In the genomic region with DNA sequence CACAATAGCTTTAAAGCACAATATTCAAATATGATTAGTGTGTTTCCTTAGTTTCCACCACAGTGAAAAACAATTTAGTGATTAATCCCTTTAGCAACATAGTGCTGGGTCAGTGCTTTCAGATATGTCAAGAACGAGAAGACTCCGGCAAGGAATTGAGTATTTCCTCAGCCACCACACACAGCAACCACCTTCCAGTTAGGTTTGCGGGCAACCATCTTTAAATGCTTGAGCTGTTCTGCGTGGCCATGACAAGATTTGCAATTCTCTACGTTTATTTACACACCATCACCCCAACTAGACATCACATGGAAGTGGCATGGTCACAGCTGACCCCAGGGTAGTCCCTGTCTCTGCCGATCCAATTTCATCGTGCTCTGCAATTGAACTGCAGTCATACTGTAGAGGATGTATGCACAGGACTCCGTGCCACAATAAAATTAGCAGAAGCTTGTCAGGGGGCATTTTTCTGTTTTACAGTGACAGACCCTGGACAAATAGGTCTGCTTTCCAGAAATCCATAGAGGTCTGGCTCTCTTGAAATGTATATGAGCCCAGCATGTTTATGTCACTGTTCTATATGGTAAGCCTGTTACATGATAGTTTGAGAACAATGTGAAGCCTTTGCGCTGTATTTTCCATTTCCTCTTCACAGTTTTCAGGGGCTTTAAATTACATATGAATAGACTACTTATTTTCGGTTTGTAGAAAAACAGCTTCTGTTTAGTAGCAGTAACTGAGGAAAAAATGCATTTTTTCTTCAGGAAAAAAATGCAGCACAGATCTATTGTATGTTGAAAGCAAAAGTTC, we compare ENCODE assay signal across 21 cellular contexts.
DNase-seq lines count a peak whose midpoint lies in the region; ATAC-seq and TF ChIP-seq lines count a peak whose summit lies in the region.
"Had no signal": no experiment of that assay in that cellular context is flagged by ENCODE, and none has a peak within 500 bp of the region (broad histone marks: within the 10 kb centered on the region; RNA-seq: fewer than 3 reads in every experiment).

No MANE protein-coding gene starts in this region.

- H3K4me3 Mint-ChIP-seq in GM23338 (peak overlapping the region; percentile 49), neural crest cell (peak overlapping the region; percentile 33), Calu3 (ENCODE audit: low read depth, unreplicated experiment) (no peak overlapping the region)
- H3K4me3 Mint-ChIP-seq: activated CD8-positive, alpha-beta T cell treated with anti-CD3 and anti-CD28 coated beads for 36 hours; activated naive CD8-positive, alpha-beta T cell had no signal

- 26 to 37% methylated on average over 10 of the region's 10 CpGs for WGBS in thyroid gland, 2 donors

- H3K27me3 ChIP-seq in GM23338 (ENCODE audit: insufficient read depth) (no peaks in the 10 kb centered on the region), thyroid gland (no peaks in the 10 kb centered on the region)
- H3K27me3 ChIP-seq: BLaER1 treated with 17β-estradiol and CSF1 and Interleukin-3, amounts not matched to agents 10 nM and 100 nM had no signal

- H3K36me3 Mint-ChIP-seq in GM23338 (ENCODE audit: low read depth) (no peaks in the 10 kb centered on the region), neural crest cell (ENCODE audit: low read depth) (no peaks in the 10 kb centered on the region), Calu3 (ENCODE audit: insufficient read depth, unreplicated experiment) (no peaks in the 10 kb centered on the region)
- H3K36me3 Mint-ChIP-seq: activated naive CD8-positive, alpha-beta T cell; naive thymus-derived CD4-positive, alpha-beta T cell had no signal

- CTCF ChIA-PET in Calu3 (lab: Charles Lee): no interaction called here

- H4K20me1 ChIP-seq in GM23338 (replicated peaks; ENCODE audit: insufficient read depth): no peaks in the 10 kb centered on the region
- H4K20me1 ChIP-seq: BLaER1 treated with 17β-estradiol and CSF1 and Interleukin-3, amounts not matched to agents 10 nM and 100 nM had no signal

- H3K36me3 ChIP-seq in GM23338 (ENCODE audit: insufficient read depth) (no peaks in the 10 kb centered on the region), thyroid gland (no peaks in the 10 kb centered on the region)
- H3K36me3 ChIP-seq: BLaER1 treated with 17β-estradiol and CSF1 and Interleukin-3, amounts not matched to agents 10 nM and 100 nM had no signal

- no peak overlapping the region for H2AFZ ChIP-seq in GM23338

- no TSS peak for BruUV-seq in Calu3 (replicated peaks; lab: Mats Ljungman, UMichigan)

- no peaks in the 10 kb centered on the region for H3F3A ChIP-seq in GM23338 (replicated peaks; ENCODE audit: low read depth)

- no peaks in the 10 kb centered on the region for H3K9me3 ChIP-seq in thyroid gland
- H3K9me3 ChIP-seq: BLaER1 treated with 17β-estradiol and CSF1 and Interleukin-3, amounts not matched to agents 10 nM and 100 nM had no signal

- no peaks in the 10 kb centered on the region for H3K79me2 ChIP-seq in GM23338 (replicated peaks; ENCODE audit: insufficient read depth)

- peak overlapping the region; percentile 39 for H3K4me3 ChIP-seq in GM23338
- H3K4me3 ChIP-seq in thyroid gland (replicated peaks in 1 of 3): no peak overlapping the region
- H3K4me3 ChIP-seq: BLaER1 treated with 17β-estradiol and CSF1 and Interleukin-3, amounts not matched to agents 10 nM and 100 nM; lung had no signal

- no peak for TF ChIP-seq POLR2A in thyroid gland (IDR thresholded peaks at IDR 0.05)

- DNase-seq in GM23338 (ENCODE audit: low spot score) (peak; percentile 61), SK-N-DZ (ENCODE audit: low spot score) (peak; percentile 75), foreskin melanocyte (peak; percentile 33), neural crest cell (ENCODE audit: low read depth, low spot score) (no peak), thyroid gland (no peak), posterior cingulate gyrus (no peak), Calu3 (no peak)
- DNase-seq: activated CD8-positive, alpha-beta T cell treated with anti-CD3 and anti-CD28 coated beads for 36 hours; dermis blood vessel endothelial cell; DMS153; erythroblast; Karpas-422; naive thymus-derived CD4-positive, alpha-beta T cell; NCI-H1092 treated with DMSO at 0.1 percent for 48 hours; NCI-H2081 treated with DMSO at 0.1 percent for 48 hours; T-helper 1 cell had no signal

- H3K4me1 ChIP-seq in GM23338 (ENCODE audit: insufficient read depth) (peaks cover 56% of the 10 kb centered on the region), thyroid gland (no peaks in the 10 kb centered on the region)
- H3K4me1 ChIP-seq: BLaER1 treated with 17β-estradiol and CSF1 and Interleukin-3, amounts not matched to agents 10 nM and 100 nM had no signal

- intact Hi-C loops in thyroid gland (cut with DNase I) (no loop called here), posterior cingulate gyrus (cut with DNase I) (no loop called here), Calu3 (cut with micrococcal nuclease; ENCODE audit: unreplicated experiment) (no loop called here)

- ATAC-seq in GM23338: peak; percentile 73
- no peak for ATAC-seq in GM18498 (IDR thresholded peaks at IDR 0.05; ENCODE audit: unreplicated experiment)
- ATAC-seq: activated CD8-positive, alpha-beta T cell treated with anti-CD3 and anti-CD28 coated beads for 36 hours; naive thymus-derived CD4-positive, alpha-beta T cell had no signal

- H3K27ac Mint-ChIP-seq in GM23338 (peak overlapping the region; percentile 95), neural crest cell (ENCODE audit: unreplicated experiment) (peak overlapping the region; percentile 22), Calu3 (ENCODE audit: unreplicated experiment) (no peak overlapping the region)
- H3K27ac Mint-ChIP-seq: activated CD8-positive, alpha-beta T cell treated with anti-CD3 and anti-CD28 coated beads for 36 hours; activated naive CD8-positive, alpha-beta T cell; naive thymus-derived CD4-positive, alpha-beta T cell had no signal

- H3K27me3 Mint-ChIP-seq in GM23338 (ENCODE audit: insufficient read depth, low read depth, poor library complexity) (no peaks in the 10 kb centered on the region), neural crest cell (ENCODE audit: low read depth) (no peaks in the 10 kb centered on the region), Calu3 (ENCODE audit: unreplicated experiment) (no peaks in the 10 kb centered on the region)
- H3K27me3 Mint-ChIP-seq: activated CD8-positive, alpha-beta T cell treated with anti-CD3 and anti-CD28 coated beads for 36 hours; activated naive CD8-positive, alpha-beta T cell; naive thymus-derived CD4-positive, alpha-beta T cell had no signal

- no peak for TF ChIP-seq CTCF in GM23338 (conservative IDR thresholded peaks at IDR 0.05; ENCODE audit: low read depth in 2 of 2)
- TF ChIP-seq CTCF in neural crest cell (conservative IDR thresholded peaks at IDR 0.05): no peak
- no peak for TF ChIP-seq CTCF in thyroid gland (IDR thresholded peaks at IDR 0.05)
- TF ChIP-seq CTCF in Calu3 (IDR thresholded peaks at IDR 0.05; ENCODE audit: unreplicated experiment): no peak

- H3K27ac ChIP-seq in GM23338 (ENCODE audit: low read depth) (peak overlapping the region; percentile 37), thyroid gland (no peak overlapping the region)
- H3K27ac ChIP-seq: BLaER1 treated with 17β-estradiol and CSF1 and Interleukin-3, amounts not matched to agents 10 nM and 100 nM; VCaP had no signal

- H3K4me1 Mint-ChIP-seq in GM23338: peaks cover 55% of the 10 kb centered on the region
- H3K4me1 Mint-ChIP-seq in neural crest cell: peaks cover 45% of the 10 kb centered on the region
- no peaks in the 10 kb centered on the region for H3K4me1 Mint-ChIP-seq in Calu3 (ENCODE audit: low read depth, unreplicated experiment)
- H3K4me1 Mint-ChIP-seq: naive thymus-derived CD4-positive, alpha-beta T cell had no signal

- peak overlapping the region; percentile 36 for H3K4me2 ChIP-seq in GM23338
- H3K4me2 ChIP-seq: BLaER1 treated with 17β-estradiol and CSF1 and Interleukin-3, amounts not matched to agents 10 nM and 100 nM had no signal

- H3K9me2 ChIP-seq in GM23338 (ENCODE audit: insufficient read depth): no peaks in the 10 kb centered on the region

- H3K9me3 Mint-ChIP-seq in GM23338 (no peaks in the 10 kb centered on the region), neural crest cell (no peaks in the 10 kb centered on the region), Calu3 (ENCODE audit: low read depth, unreplicated experiment) (no peaks in the 10 kb centered on the region)
- H3K9me3 Mint-ChIP-seq: activated CD8-positive, alpha-beta T cell treated with anti-CD3 and anti-CD28 coated beads for 36 hours; naive thymus-derived CD4-positive, alpha-beta T cell had no signal

TF ChIP-seq in GM23338, 12 proteins besides CTCF, POLR2A, EP300 and RAD21:
- TF ChIP-seq, protein P1, sequence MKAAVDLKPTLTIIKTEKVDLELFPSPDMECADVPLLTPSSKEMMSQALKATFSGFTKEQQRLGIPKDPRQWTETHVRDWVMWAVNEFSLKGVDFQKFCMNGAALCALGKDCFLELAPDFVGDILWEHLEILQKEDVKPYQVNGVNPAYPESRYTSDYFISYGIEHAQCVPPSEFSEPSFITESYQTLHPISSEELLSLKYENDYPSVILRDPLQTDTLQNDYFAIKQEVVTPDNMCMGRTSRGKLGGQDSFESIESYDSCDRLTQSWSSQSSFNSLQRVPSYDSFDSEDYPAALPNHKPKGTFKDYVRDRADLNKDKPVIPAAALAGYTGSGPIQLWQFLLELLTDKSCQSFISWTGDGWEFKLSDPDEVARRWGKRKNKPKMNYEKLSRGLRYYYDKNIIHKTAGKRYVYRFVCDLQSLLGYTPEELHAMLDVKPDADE (IDR thresholded peaks at IDR 0.05): no peak
- peak; percentile 79; the same call in 1 of the 2 replicates for TF ChIP-seq NANOG (IDR thresholded peaks at IDR 0.05; ENCODE audit: borderline replicate concordance)
- no peak for TF ChIP-seq POLR2AphosphoS5 (IDR thresholded peaks at IDR 0.05; ENCODE audit: low read depth)
- no peak for TF ChIP-seq ZNF331 (CRISPR knock-in tag; IDR thresholded peaks at IDR 0.05; ENCODE audit: low read depth)

Comparison
In these comparisons a context has a peak if more than half of its experiments do, and no peak if none do; other contexts are left out.
1. DNase-seq: peak in GM23338 (single experiment), SK-N-DZ (single experiment) and foreskin melanocyte (single experiment); none in neural crest cell (single experiment), thyroid gland (0 of 2), posterior cingulate gyrus (0 of 10) and Calu3 (single experiment).